In the genomic region with DNA sequence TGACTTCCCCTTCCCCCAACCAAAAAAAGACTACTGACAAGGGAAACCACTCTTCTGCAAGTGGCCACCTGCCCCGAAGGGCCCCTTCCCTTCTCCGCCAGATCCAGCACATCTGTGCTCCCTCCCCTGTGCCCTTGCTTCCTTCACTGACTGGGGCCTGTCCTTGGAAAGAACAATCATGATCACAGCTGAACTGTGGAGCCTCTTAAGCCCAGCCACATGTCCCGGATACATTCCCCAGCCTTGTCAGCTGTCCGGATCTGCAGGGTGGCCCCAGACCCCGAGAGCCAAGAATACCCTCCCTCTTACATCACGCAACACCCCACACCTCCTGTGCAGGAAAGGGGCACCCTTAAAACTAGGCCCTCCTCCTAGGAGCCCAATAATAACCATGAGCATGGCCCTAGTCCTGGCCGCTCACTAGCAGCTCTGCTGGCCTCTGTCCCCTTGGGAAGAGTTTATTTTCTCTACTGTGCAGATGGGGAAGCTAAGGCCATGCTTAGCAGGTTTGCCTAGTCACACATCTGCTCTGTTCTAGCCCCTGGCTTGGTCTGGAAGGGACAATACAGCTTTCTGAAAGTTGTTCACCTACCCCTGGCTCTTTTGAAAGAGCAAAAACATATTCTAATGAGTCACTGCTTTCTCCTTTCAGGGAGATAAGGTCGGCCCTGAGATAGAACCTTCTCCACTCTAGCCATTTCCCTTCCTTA, we compare ENCODE assay signal across 9 cellular contexts. TPM values are rescaled to one million over a fixed set of nuclear protein-coding genes. Genes with fewer than 3 reads are reported as not detected.
DNase-seq lines count a peak whose midpoint lies in the region; ATAC-seq and TF ChIP-seq lines count a peak whose summit lies in the region.
"Had no signal": no experiment of that assay in that cellular context is flagged by ENCODE, and none has a peak within 500 bp of the region (broad histone marks: within the 10 kb centered on the region; RNA-seq: fewer than 3 reads in every experiment).

No MANE protein-coding gene starts in this region.

- H3K4me1 ChIP-seq in esophagus squamous epithelium: peaks cover 15 to 99% (median 25%) of the 10 kb centered on the region in 3 donors
- peaks cover 75% of the 10 kb centered on the region for H3K4me1 ChIP-seq in osteoblast (ENCODE audit: insufficient read depth, low read length)

- no peak for TF ChIP-seq POLR2A in esophagus squamous epithelium (IDR thresholded peaks at IDR 0.05)

- peaks cover 0 to 46% (median 2%) of the 10 kb centered on the region in 4 donors for H3K27me3 ChIP-seq in esophagus squamous epithelium
- H3K27me3 ChIP-seq in osteoblast (ENCODE audit: insufficient read depth, low read length): no peaks in the 10 kb centered on the region

- no peak overlapping the region for H2AFZ ChIP-seq in osteoblast (ENCODE audit: low read length)

- H3K4me2 ChIP-seq in osteoblast (ENCODE audit: insufficient read depth, low read length): peak overlapping the region; percentile 73

- H3K27ac ChIP-seq in esophagus squamous epithelium (peak overlapping the region in 3 of 4 donors; percentile 17 to 89 (median 40)), osteoblast (ENCODE audit: low read depth, low read length) (peak overlapping the region; percentile 66)

- 44 to 51% methylated on average over 5 to 8 of the region's 8 CpGs for WGBS in esophagus squamous epithelium, 2 donors

- H3K9me3 ChIP-seq in esophagus squamous epithelium: no peaks in the 10 kb centered on the region
- H3K9me3 ChIP-seq in osteoblast (ENCODE audit: low read depth, low read length): no peaks in the 10 kb centered on the region

- ATAC-seq in GM18498 (IDR thresholded peaks at IDR 0.05; ENCODE audit: unreplicated experiment): no peak

- H4K20me1 ChIP-seq in osteoblast (ENCODE audit: insufficient read depth, low read length): peaks cover 59% of the 10 kb centered on the region

- intact Hi-C loops in esophagus squamous epithelium (cut with DNase I): no loop called here

- H3K36me3 ChIP-seq in esophagus squamous epithelium (no peaks in the 10 kb centered on the region), osteoblast (ENCODE audit: insufficient read depth, low read length) (peaks cover 8% of the 10 kb centered on the region)

- DNase-seq in EH (ENCODE audit: low read depth) (peak; percentile 46), esophagus squamous epithelium (lab: John Stamatoyannopoulos, UW) (no peak), osteoblast (ENCODE audit: insufficient read length, low spot score, missing footprints) (no peak), NCI-H345 (lab: John Stamatoyannopoulos, UW) (no peak), NCI-H1092 (lab: John Stamatoyannopoulos, UW) (no peak), NCI-H2227 (lab: John Stamatoyannopoulos, UW; ENCODE audit: unreplicated experiment) (no peak)
- DNase-seq: NCI-H446 treated with DMSO at 0.1 percent for 48 hours had no signal

- TF ChIP-seq CTCF in esophagus squamous epithelium (IDR thresholded peaks at IDR 0.05) (no peak), osteoblast (IDR thresholded peaks at IDR 0.05; ENCODE audit: extremely low read depth, low read depth, low read length) (no peak)

- peak overlapping the region in 2 of 4 donors; percentile 2 to 25 for H3K4me3 ChIP-seq in esophagus squamous epithelium
- peak overlapping the region; percentile 58 for H3K4me3 ChIP-seq in osteoblast (ENCODE audit: insufficient read depth, low read length)

- peaks cover 97% of the 10 kb centered on the region for H3K79me2 ChIP-seq in osteoblast (ENCODE audit: insufficient read depth, low read length)

TF ChIP-seq in PFSK-1, 5 proteins besides CTCF, POLR2A, EP300 and RAD21:
- TF ChIP-seq, protein P1, sequence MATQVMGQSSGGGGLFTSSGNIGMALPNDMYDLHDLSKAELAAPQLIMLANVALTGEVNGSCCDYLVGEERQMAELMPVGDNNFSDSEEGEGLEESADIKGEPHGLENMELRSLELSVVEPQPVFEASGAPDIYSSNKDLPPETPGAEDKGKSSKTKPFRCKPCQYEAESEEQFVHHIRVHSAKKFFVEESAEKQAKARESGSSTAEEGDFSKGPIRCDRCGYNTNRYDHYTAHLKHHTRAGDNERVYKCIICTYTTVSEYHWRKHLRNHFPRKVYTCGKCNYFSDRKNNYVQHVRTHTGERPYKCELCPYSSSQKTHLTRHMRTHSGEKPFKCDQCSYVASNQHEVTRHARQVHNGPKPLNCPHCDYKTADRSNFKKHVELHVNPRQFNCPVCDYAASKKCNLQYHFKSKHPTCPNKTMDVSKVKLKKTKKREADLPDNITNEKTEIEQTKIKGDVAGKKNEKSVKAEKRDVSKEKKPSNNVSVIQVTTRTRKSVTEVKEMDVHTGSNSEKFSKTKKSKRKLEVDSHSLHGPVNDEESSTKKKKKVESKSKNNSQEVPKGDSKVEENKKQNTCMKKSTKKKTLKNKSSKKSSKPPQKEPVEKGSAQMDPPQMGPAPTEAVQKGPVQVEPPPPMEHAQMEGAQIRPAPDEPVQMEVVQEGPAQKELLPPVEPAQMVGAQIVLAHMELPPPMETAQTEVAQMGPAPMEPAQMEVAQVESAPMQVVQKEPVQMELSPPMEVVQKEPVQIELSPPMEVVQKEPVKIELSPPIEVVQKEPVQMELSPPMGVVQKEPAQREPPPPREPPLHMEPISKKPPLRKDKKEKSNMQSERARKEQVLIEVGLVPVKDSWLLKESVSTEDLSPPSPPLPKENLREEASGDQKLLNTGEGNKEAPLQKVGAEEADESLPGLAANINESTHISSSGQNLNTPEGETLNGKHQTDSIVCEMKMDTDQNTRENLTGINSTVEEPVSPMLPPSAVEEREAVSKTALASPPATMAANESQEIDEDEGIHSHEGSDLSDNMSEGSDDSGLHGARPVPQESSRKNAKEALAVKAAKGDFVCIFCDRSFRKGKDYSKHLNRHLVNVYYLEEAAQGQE (IDR thresholded peaks at IDR 0.05; ENCODE audit: insufficient read depth in 1 of 2, low read depth in 2 of 2, low read length in 2 of 2): no peak
- TF ChIP-seq FOXP2 (optimal IDR thresholded peaks at IDR 0.05; ENCODE audit: borderline replicate concordance, extremely low read depth, extremely low read length, insufficient read depth) (no peak), SIN3A (IDR thresholded peaks at IDR 0.05; ENCODE audit: borderline replicate concordance, insufficient read depth, low read length) (0 out of 2 replicates have a peak, but pooled peaks have one; percentile 64), POLR2AphosphoS5 (IDR thresholded peaks at IDR 0.05; ENCODE audit: low read depth, low read length) (peak; percentile 5; the same call in 1 of the 2 replicates), TAF1 (IDR thresholded peaks at IDR 0.05; ENCODE audit: borderline replicate concordance, insufficient read depth, low read length) (no peak)

RNA-seq across cellular contexts. Expression of a gene that starts 3.8 kb away (rescaled TPM):
- polyA plus RNA-seq in PFSK-1 (2012; ENCODE audit: insufficient read length, low read depth): 78.3 TPM
- 1 to 10 TPM; 1.9 to 7.1 (median 4.4) TPM for total RNA-seq in esophagus squamous epithelium
- 5.4 and 5.9 TPM in 2 replicates for total RNA-seq in osteoblast
